ENCODE assay signal across 36 cellular contexts in genomic region chr18:59303006-59303405, GRCh38. TPM values are rescaled to one million over a fixed set of nuclear protein-coding genes. Genes with fewer than 3 reads are reported as not detected.
"Had no signal": no experiment of that assay in that cellular context is flagged by ENCODE, and none has a peak within 500 bp of the region (broad histone marks: within the 10 kb centered on the region; RNA-seq: fewer than 3 reads in every experiment).

No MANE protein-coding gene starts in this region.

- ATAC-seq: activated CD8-positive, alpha-beta T cell treated with anti-CD3 and anti-CD28 coated beads, Interleukin-2, amount 10 ng/mL, durations not matched to agents 7 days and 5 days; body of pancreas; PC-3 had no signal

- DNase-seq: activated B cell treated with CpG ODN at 0.5 μM for 24 hours; activated CD4-positive, alpha-beta T cell treated with anti-CD3 and anti-CD28 coated beads for 1 hour; activated CD4-positive, alpha-beta T cell treated with anti-CD3 and anti-CD28 coated beads for 48 hours; activated CD4-positive, alpha-beta T cell treated with anti-CD3 and anti-CD28 coated beads, Interleukin-2, amount 50 U/mL, for 48 hours; activated CD8-positive, alpha-beta T cell treated with anti-CD3 and anti-CD28 coated beads, Interleukin-2, amount 10 ng/mL, durations not matched to agents 7 days and 5 days; activated gamma-delta T cell; activated naive CD4-positive, alpha-beta T cell treated with Interleukin-2 at 50 U/mL for 16 hours; activated naive CD8-positive, alpha-beta T cell treated with anti-CD3 and anti-CD28 coated beads, Interleukin-2, amount 10 ng/mL, durations not matched to agents 7 days and 5 days; activated T-cell treated with anti-CD3 and anti-CD28 coated beads, Interleukin-2, amount 50 U/mL, for 24 hours; adrenal gland; body of pancreas; Karpas-422; KBM-7; NCI-H1048; NCI-H1105 treated with DMSO at 0.1 percent for 48 hours; NCI-H1436; NCI-H1694; NCI-H1930; NCI-H2081 treated with DMSO at 0.1 percent for 48 hours; NCI-H526; NK-92 treated with Interleukin-12 subunit alpha and Interleukin-12 subunit beta, amount 100 ng/mL, for 24 hours; Peyer's patch; RPMI8226; SHP77 treated with DMSO at 0.1 percent for 48 hours; SK-N-SH had no signal

- H3K4me3 Mint-ChIP-seq: activated B cell treated with CpG ODN at 0.5 μM for 24 hours; activated CD8-positive, alpha-beta T cell treated with anti-CD3 and anti-CD28 coated beads, Interleukin-2, amount 10 ng/mL, durations not matched to agents 7 days and 5 days; activated naive CD4-positive, alpha-beta T cell treated with anti-CD3 and anti-CD28 coated beads, Interleukin-2, amount 50 U/mL, for 24 hours; activated naive CD8-positive, alpha-beta T cell treated with anti-CD3 and anti-CD28 coated beads, Interleukin-2, amount 10 ng/mL, durations not matched to agents 7 days and 5 days; activated T-cell treated with anti-CD3 and anti-CD28 coated beads, Interleukin-2, amount 50 U/mL, for 24 hours; IgD-negative memory B cell; T-helper 1 cell treated with Interleukin-12 subunit alpha and Interleukin-12 subunit beta and Interleukin-4 antibody, amounts not matched to agents 30 μg/mL and 1 μg/mL, for 36 hours; T-helper 2 cell treated with Interferon-gamma antibody and Interleukin-4, amounts not matched to agents 5 μg/mL and 100 μg/mL, for 36 hours had no signal

- H3K9me3 Mint-ChIP-seq: activated B cell treated with CpG ODN at 0.5 μM for 24 hours; activated naive CD4-positive, alpha-beta T cell treated with anti-CD3 and anti-CD28 coated beads, Interleukin-2, amount 50 U/mL, for 24 hours; activated naive CD8-positive, alpha-beta T cell treated with anti-CD3 and anti-CD28 coated beads, Interleukin-2, amount 10 ng/mL, durations not matched to agents 7 days and 5 days; activated T-cell treated with anti-CD3 and anti-CD28 coated beads, Interleukin-2, amount 50 U/mL, for 24 hours; activated T-helper 2 cell treated with anti-CD3 and anti-CD28 coated beads, Interferon-gamma antibody, Interleukin-2, Interleukin-4, amounts not matched to agents 10 μg/mL and 5 μg/mL and 100 μg/mL, durations not matched to agents 14 hours and 24 hours and 36 hours; IgD-negative memory B cell; T-helper 1 cell treated with Interleukin-12 subunit alpha and Interleukin-12 subunit beta and Interleukin-4 antibody, amounts not matched to agents 30 μg/mL and 1 μg/mL, for 36 hours; T-helper 2 cell treated with Interferon-gamma antibody and Interleukin-4, amounts not matched to agents 5 μg/mL and 100 μg/mL, for 36 hours had no signal

- H3K4me1 Mint-ChIP-seq: activated B cell treated with CpG ODN at 0.5 μM for 24 hours; activated naive CD4-positive, alpha-beta T cell treated with anti-CD3 and anti-CD28 coated beads, Interleukin-2, amount 50 U/mL, for 24 hours had no signal

- H3K27ac ChIP-seq: adrenal gland, body of pancreas, breast epithelium, Peyer's patch, SJSA1 had no signal

- H3K9ac ChIP-seq: SK-N-SH had no signal

- H3K9me3 ChIP-seq: adrenal gland, body of pancreas, breast epithelium, Peyer's patch, SJSA1, SK-N-SH had no signal

- H3K36me3 ChIP-seq: adrenal gland, breast epithelium, Peyer's patch, SJSA1 had no signal

- H3K4me1 ChIP-seq: adrenal gland, breast epithelium, Peyer's patch, SJSA1 had no signal

- H3K27me3 ChIP-seq: body of pancreas, Peyer's patch had no signal

- H3K4me2 ChIP-seq: SK-N-SH had no signal

- H3K36me3 Mint-ChIP-seq: activated naive CD4-positive, alpha-beta T cell treated with anti-CD3 and anti-CD28 coated beads, Interleukin-2, amount 50 U/mL, for 24 hours; activated naive CD8-positive, alpha-beta T cell treated with anti-CD3 and anti-CD28 coated beads, Interleukin-2, amount 10 ng/mL, durations not matched to agents 7 days and 5 days; IgD-negative memory B cell had no signal

- H3K27ac Mint-ChIP-seq: activated B cell treated with CpG ODN at 0.5 μM for 24 hours; activated CD8-positive, alpha-beta T cell treated with anti-CD3 and anti-CD28 coated beads, Interleukin-2, amount 10 ng/mL, durations not matched to agents 7 days and 5 days; activated naive CD4-positive, alpha-beta T cell treated with anti-CD3 and anti-CD28 coated beads, Interleukin-2, amount 50 U/mL, for 24 hours; activated naive CD8-positive, alpha-beta T cell treated with anti-CD3 and anti-CD28 coated beads, Interleukin-2, amount 10 ng/mL, durations not matched to agents 7 days and 5 days; activated T-cell treated with anti-CD3 and anti-CD28 coated beads, Interleukin-2, amount 50 U/mL, for 24 hours; activated T-helper 2 cell treated with anti-CD3 and anti-CD28 coated beads, Interferon-gamma antibody, Interleukin-2, Interleukin-4, amounts not matched to agents 10 μg/mL and 5 μg/mL and 100 μg/mL, durations not matched to agents 14 hours and 24 hours and 36 hours; IgD-negative memory B cell; T-helper 1 cell treated with Interleukin-12 subunit alpha and Interleukin-12 subunit beta and Interleukin-4 antibody, amounts not matched to agents 30 μg/mL and 1 μg/mL, for 36 hours; T-helper 2 cell treated with Interferon-gamma antibody and Interleukin-4, amounts not matched to agents 5 μg/mL and 100 μg/mL, for 36 hours had no signal

- H3K4me3 ChIP-seq: adrenal gland, body of pancreas, breast epithelium, Peyer's patch, SJSA1 had no signal

RNA-seq across cellular contexts. Expression of gene CPLX4, which starts 15.4 kb away (rescaled TPM):
- total RNA-seq: activated B cell treated with CpG ODN at 0.5 μM for 24 hours; activated CD8-positive, alpha-beta T cell treated with anti-CD3 and anti-CD28 coated beads, Interleukin-2, amount 10 ng/mL, durations not matched to agents 7 days and 5 days; activated naive CD8-positive, alpha-beta T cell treated with anti-CD3 and anti-CD28 coated beads, Interleukin-2, amount 10 ng/mL, durations not matched to agents 7 days and 5 days; activated T-helper 2 cell treated with anti-CD3 and anti-CD28 coated beads, Interferon-gamma antibody, Interleukin-2, Interleukin-4, amounts not matched to agents 10 μg/mL and 5 μg/mL and 100 μg/mL, durations not matched to agents 14 hours and 24 hours and 36 hours; adrenal gland; astrocyte; body of pancreas; breast epithelium; cardiac septum; MCF 10A; PC-3; Peyer's patch; SJSA1 had no signal
- polyA plus RNA-seq: adrenal gland, IgD-negative memory B cell, SK-N-SH had no signal

RNA-seq across cellular contexts. Expression of gene RAX, which starts 29.8 kb away (rescaled TPM):
- total RNA-seq: activated B cell treated with CpG ODN at 0.5 μM for 24 hours; activated CD8-positive, alpha-beta T cell treated with anti-CD3 and anti-CD28 coated beads, Interleukin-2, amount 10 ng/mL, durations not matched to agents 7 days and 5 days; activated naive CD8-positive, alpha-beta T cell treated with anti-CD3 and anti-CD28 coated beads, Interleukin-2, amount 10 ng/mL, durations not matched to agents 7 days and 5 days; activated T-helper 2 cell treated with anti-CD3 and anti-CD28 coated beads, Interferon-gamma antibody, Interleukin-2, Interleukin-4, amounts not matched to agents 10 μg/mL and 5 μg/mL and 100 μg/mL, durations not matched to agents 14 hours and 24 hours and 36 hours; adrenal gland; astrocyte; body of pancreas; breast epithelium; cardiac septum; MCF 10A; PC-3; Peyer's patch; SJSA1 had no signal
- polyA plus RNA-seq: adrenal gland, IgD-negative memory B cell, SK-N-SH had no signal
